Comparison of ENCODE assay signal across 16 cellular contexts in the genomic region with DNA sequence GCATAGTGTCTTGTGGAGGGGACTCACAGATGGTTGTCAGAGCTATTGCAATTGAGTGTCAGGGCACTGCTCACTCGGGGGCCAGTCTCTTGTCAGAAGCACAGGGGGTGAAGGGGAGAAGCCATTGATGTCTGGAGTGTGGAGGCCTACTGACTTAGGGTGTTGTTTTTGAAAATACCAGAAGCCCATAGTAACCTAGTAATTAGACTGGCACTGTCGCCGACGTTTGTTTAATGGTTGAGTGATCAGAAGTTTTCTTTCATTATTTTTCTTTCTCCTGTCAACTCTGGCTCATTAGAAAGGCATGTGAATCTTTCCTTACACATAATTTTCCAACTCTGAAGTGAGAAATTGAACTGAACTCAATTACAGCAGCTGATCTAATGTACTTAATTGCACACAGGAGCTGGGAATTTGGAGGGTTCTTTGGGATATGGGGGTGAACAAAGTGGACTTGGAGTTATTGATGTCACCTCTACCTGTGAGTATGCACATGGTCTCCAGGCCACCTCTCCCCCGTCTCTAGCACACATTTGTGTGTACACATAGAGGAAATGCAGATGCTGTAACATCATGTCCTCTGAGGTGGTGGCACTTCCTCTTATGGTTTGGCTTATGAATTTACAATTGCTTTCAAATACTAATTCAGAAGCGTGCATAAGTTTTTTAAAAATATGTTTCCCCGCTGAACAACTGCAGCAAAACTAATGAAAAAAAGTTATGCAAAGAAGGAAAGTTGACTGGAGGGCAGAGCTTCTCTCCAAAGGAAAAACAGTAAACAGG.
"Had no signal": no experiment of that assay in that cellular context is flagged by ENCODE, and none has a peak within 500 bp of the region (broad histone marks: within the 10 kb centered on the region; RNA-seq: fewer than 3 reads in every experiment).

No MANE protein-coding gene starts in this region.

- H3K9me3 Mint-ChIP-seq: activated T-helper 2 cell treated with anti-CD3 and anti-CD28 coated beads, Interferon-gamma antibody, Interleukin-2, Interleukin-4, amounts not matched to agents 10 μg/mL and 5 μg/mL and 100 μg/mL, durations not matched to agents 14 hours and 24 hours and 36 hours had no signal

- H3K27ac Mint-ChIP-seq: activated naive CD4-positive, alpha-beta T cell treated with anti-CD3 and anti-CD28 coated beads, Interleukin-2, amount 10 ng/mL, durations not matched to agents 7 days and 5 days; activated T-helper 2 cell treated with anti-CD3 and anti-CD28 coated beads, Interferon-gamma antibody, Interleukin-2, Interleukin-4, amounts not matched to agents 10 μg/mL and 5 μg/mL and 100 μg/mL, durations not matched to agents 14 hours and 24 hours and 36 hours; mesothelial cell of epicardium; stimulated activated naive B cell treated with anti-CD40 and anti-IgM and Interleukin-4, amounts not matched to agents 10 μg/mL and 1 μg/mL and 100 μg/mL, for 72 hours had no signal

- H3K27ac ChIP-seq: colonic mucosa, esophagus squamous epithelium, parathyroid adenoma, right atrium auricular region, tibial nerve, uterus, VCaP had no signal

- H3K79me2 ChIP-seq: parathyroid adenoma had no signal

- H3K36me3 ChIP-seq: colonic mucosa, esophagus squamous epithelium, right atrium auricular region, tibial nerve, uterus had no signal

- H3K27me3 ChIP-seq: colonic mucosa, esophagus squamous epithelium, right atrium auricular region, tibial nerve, uterus had no signal

- H3K27me3 Mint-ChIP-seq: activated naive CD4-positive, alpha-beta T cell treated with anti-CD3 and anti-CD28 coated beads, Interleukin-2, amount 10 ng/mL, durations not matched to agents 7 days and 5 days; stimulated activated naive B cell treated with anti-CD40 and anti-IgM and Interleukin-4, amounts not matched to agents 10 μg/mL and 1 μg/mL and 100 μg/mL, for 72 hours had no signal

- H3K4me3 ChIP-seq: colonic mucosa, esophagus squamous epithelium, lung, right atrium auricular region, tibial nerve, uterus had no signal

- H2AFZ ChIP-seq: parathyroid adenoma had no signal

- H3K9ac ChIP-seq: parathyroid adenoma had no signal

- H3K9me3 ChIP-seq: colonic mucosa, uterus had no signal

- H3K4me1 ChIP-seq: colonic mucosa, esophagus squamous epithelium, parathyroid adenoma, right atrium auricular region, tibial nerve, uterus had no signal

- DNase-seq: activated CD4-positive, alpha-beta T cell treated with anti-CD3 and anti-CD28 coated beads, Interleukin-2, amount 50 U/mL, for 48 hours; activated naive CD4-positive, alpha-beta T cell treated with anti-CD3 and anti-CD28 coated beads, Interleukin-2, amount 10 ng/mL, durations not matched to agents 7 days and 5 days; colonic mucosa; esophagus squamous epithelium; left colon; stimulated activated CD4-positive, alpha-beta T cell treated with anti-CD3 and anti-CD28 coated beads, Interleukin-2, amount 100 ng/mL, for 48 hours; stimulated activated naive B cell treated with anti-CD40 and anti-IgM and Interleukin-4, amounts not matched to agents 10 μg/mL and 1 μg/mL and 100 μg/mL, for 72 hours; T-helper 1 cell; uterus had no signal

- H3K4me3 Mint-ChIP-seq: activated naive CD4-positive, alpha-beta T cell treated with anti-CD3 and anti-CD28 coated beads, Interleukin-2, amount 10 ng/mL, durations not matched to agents 7 days and 5 days; mesothelial cell of epicardium; stimulated activated naive B cell treated with anti-CD40 and anti-IgM and Interleukin-4, amounts not matched to agents 10 μg/mL and 1 μg/mL and 100 μg/mL, for 72 hours had no signal

- H3K36me3 Mint-ChIP-seq: activated naive CD4-positive, alpha-beta T cell treated with anti-CD3 and anti-CD28 coated beads, Interleukin-2, amount 10 ng/mL, durations not matched to agents 7 days and 5 days; mesothelial cell of epicardium; stimulated activated naive B cell treated with anti-CD40 and anti-IgM and Interleukin-4, amounts not matched to agents 10 μg/mL and 1 μg/mL and 100 μg/mL, for 72 hours had no signal

- H3K4me1 Mint-ChIP-seq: activated naive CD4-positive, alpha-beta T cell treated with anti-CD3 and anti-CD28 coated beads, Interleukin-2, amount 10 ng/mL, durations not matched to agents 7 days and 5 days; mesothelial cell of epicardium; stimulated activated naive B cell treated with anti-CD40 and anti-IgM and Interleukin-4, amounts not matched to agents 10 μg/mL and 1 μg/mL and 100 μg/mL, for 72 hours had no signal
